20 cellular contexts compared by ENCODE assay signal in the genomic region with DNA sequence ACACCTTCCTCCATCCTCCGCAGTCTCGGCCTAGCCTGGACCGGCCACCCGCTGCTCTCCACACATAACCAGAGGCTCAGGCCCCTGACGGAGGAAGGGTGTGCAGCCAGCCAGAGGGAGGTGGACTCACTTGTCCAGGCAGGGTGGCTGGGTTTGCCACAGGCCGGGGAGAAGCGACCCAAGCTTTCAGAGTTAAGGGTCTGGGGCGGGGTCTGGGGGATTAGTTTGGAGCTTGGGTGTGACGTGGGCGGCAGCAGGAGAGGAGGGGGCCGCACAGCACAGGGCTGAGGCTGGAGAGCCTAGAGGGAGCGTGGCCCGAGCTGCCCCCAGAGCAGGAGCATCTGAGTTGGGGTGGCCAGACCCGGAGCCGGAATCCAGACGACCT. TPM values are rescaled to one million over a fixed set of nuclear protein-coding genes. Genes with fewer than 3 reads are reported as not detected.
A peak's percentile ranks its signal among the peaks of the same experiment; 100 is the strongest.
DNase-seq lines count a peak whose midpoint lies in the region; ATAC-seq and TF ChIP-seq lines count a peak whose summit lies in the region.
"Had no signal": no experiment of that assay in that cellular context is flagged by ENCODE, and none has a peak within 500 bp of the region (broad histone marks: within the 10 kb centered on the region; RNA-seq: fewer than 3 reads in every experiment).

No MANE protein-coding gene starts in this region.

- no peak for ATAC-seq in left ventricle myocardium superior
- no peak for ATAC-seq in heart left ventricle
- ATAC-seq in lower lobe of right lung = no peak
- no peak for ATAC-seq in upper lobe of right lung

- no peak for TF ChIP-seq CTCF in heart left ventricle (IDR thresholded peaks at IDR 0.05)
- TF ChIP-seq CTCF in chondrocyte (IDR thresholded peaks at IDR 0.05) = no peak
- no peak for TF ChIP-seq CTCF in lower lobe of right lung (IDR thresholded peaks at IDR 0.05)
- no peak for TF ChIP-seq CTCF in upper lobe of right lung (IDR thresholded peaks at IDR 0.05)

- H3K4me1 Mint-ChIP-seq in chondrocyte (ENCODE audit: low read depth) = peaks cover 5% of the 10 kb centered on the region
- H3K4me1 Mint-ChIP-seq: CD4-positive, CD25-positive, alpha-beta regulatory T cell had no signal

- H3K9me3 Mint-ChIP-seq in chondrocyte (ENCODE audit: low read depth) = no peaks in the 10 kb centered on the region

- intact Hi-C loops in left ventricle myocardium superior (cut with micrococcal nuclease) (no loop called here), heart left ventricle (cut with DNase I) (no loop called here), lower lobe of right lung (cut with DNase I) (no loop called here), upper lobe of right lung (cut with DNase I) (no loop called here)

- H3K27me3 ChIP-seq in heart left ventricle (no peaks in the 10 kb centered on the region), lower lobe of right lung (ENCODE audit: low read depth) (no peaks in the 10 kb centered on the region), upper lobe of right lung (no peaks in the 10 kb centered on the region)
- H3K27me3 ChIP-seq: Peyer's patch had no signal

- H3K4me1 ChIP-seq in heart left ventricle = no peaks in the 10 kb centered on the region
- no peaks in the 10 kb centered on the region for H3K4me1 ChIP-seq in lower lobe of right lung
- no peaks in the 10 kb centered on the region for H3K4me1 ChIP-seq in upper lobe of right lung
- H3K4me1 ChIP-seq: Peyer's patch had no signal

- WGBS in heart left ventricle, 4 donors = 90 to 92% (median 91%) methylated on average over 16 of the region's 16 CpGs

- no peaks in the 10 kb centered on the region for H3K9me3 ChIP-seq in heart left ventricle
- no peaks in the 10 kb centered on the region for H3K9me3 ChIP-seq in lower lobe of right lung
- no peaks in the 10 kb centered on the region for H3K9me3 ChIP-seq in upper lobe of right lung
- H3K9me3 ChIP-seq: Peyer's patch had no signal

- TF ChIP-seq POLR2A in heart left ventricle (IDR thresholded peaks at IDR 0.05) = no peak

- peaks cover 21% of the 10 kb centered on the region for H3K36me3 Mint-ChIP-seq in chondrocyte (ENCODE audit: low read depth)

- H3K36me3 ChIP-seq in heart left ventricle = peaks cover 0 to 51% (median 25%) of the 10 kb centered on the region in 9 donors
- H3K36me3 ChIP-seq in lower lobe of right lung = peaks cover 54% of the 10 kb centered on the region
- H3K36me3 ChIP-seq in upper lobe of right lung = peaks cover 36% of the 10 kb centered on the region

- DNase-seq in left ventricle myocardium superior = peak; percentile 9
- DNase-seq in heart left ventricle = no peak
- peak; percentile 88 for DNase-seq in chondrocyte (ENCODE audit: low spot score)
- DNase-seq in lower lobe of right lung = peak; percentile 31
- DNase-seq in upper lobe of right lung = peak; percentile 59
- DNase-seq in NCI-H446 treated with DMSO at 0.1 percent for 48 hours (lab: John Stamatoyannopoulos, UW) = no peak
- no peak for DNase-seq in effector CD8-positive, alpha-beta T cell (lab: John Stamatoyannopoulos, UW)
- DNase-seq: CD4-positive, CD25-positive, alpha-beta regulatory T cell; DMS79; NCI-H1092 treated with DMSO at 0.1 percent for 48 hours; NCI-H1436 treated with DMSO at 0.1 percent for 48 hours; NCI-H1930; NCI-H2227 treated with DMSO at 0.1 percent for 48 hours; NCI-H510A treated with DMSO at 0.1 percent for 48 hours; NCI-H748 treated with DMSO at 0.1 percent for 48 hours; Peyer's patch; SHP77 treated with DMSO at 0.1 percent for 48 hours had no signal

- H3K27ac Mint-ChIP-seq in chondrocyte (ENCODE audit: unreplicated experiment) = no peak overlapping the region
- H3K27ac Mint-ChIP-seq: CD4-positive, CD25-positive, alpha-beta regulatory T cell had no signal

- no peaks in the 10 kb centered on the region for H3K27me3 Mint-ChIP-seq in chondrocyte (ENCODE audit: low read depth)
- H3K27me3 Mint-ChIP-seq: CD4-positive, CD25-positive, alpha-beta regulatory T cell had no signal

- H3K4me3 ChIP-seq in heart left ventricle (no peak overlapping the region), lower lobe of right lung (no peak overlapping the region), upper lobe of right lung (no peak overlapping the region)
- H3K4me3 ChIP-seq: Peyer's patch, SK-N-MC had no signal

- H3K4me3 Mint-ChIP-seq in chondrocyte (ENCODE audit: unreplicated experiment) = no peak overlapping the region

- H3K27ac ChIP-seq in heart left ventricle = no peak overlapping the region
- no peak overlapping the region for H3K27ac ChIP-seq in lower lobe of right lung
- no peak overlapping the region for H3K27ac ChIP-seq in upper lobe of right lung
- H3K27ac ChIP-seq: KMS-11, Peyer's patch, SK-N-MC had no signal

RNA-seq across cellular contexts. Expression of a gene that starts 22.4 kb away (rescaled TPM):
- total RNA-seq in left ventricle myocardium superior = 4.4 TPM
- total RNA-seq in heart left ventricle = 1 to 10 TPM in 7 of 9 donors, under 1 TPM in 2; 0.75 to 7.0 (median 3.3) TPM
- polyA plus RNA-seq in heart left ventricle = 1 to 10 TPM; 1.5 to 5.9 TPM
- total RNA-seq in chondrocyte = not detected in 3 replicates
- total RNA-seq in lower lobe of right lung = 3.9 TPM
- total RNA-seq in upper lobe of right lung = 5.2 TPM
- total RNA-seq: HT1080 had no signal

Comparison
In these comparisons a context has a peak if more than half of its experiments do, and no peak if none do; other contexts are left out.
1. DNase-seq: peak in left ventricle myocardium superior (single experiment), chondrocyte (single experiment), lower lobe of right lung (single experiment) and upper lobe of right lung (single experiment); none in heart left ventricle (0 of 5), NCI-H446 treated with DMSO at 0.1 percent for 48 hours (single experiment) and effector CD8-positive, alpha-beta T cell (single experiment).